ENCODE assay signal across 7 cellular contexts in genomic region chr17:6919158-6919557, GRCh38.
"Had no signal": no experiment of that assay in that cellular context is flagged by ENCODE, and none has a peak within 500 bp of the region (broad histone marks: within the 10 kb centered on the region; RNA-seq: fewer than 3 reads in every experiment).

No MANE protein-coding gene starts in this region.

- H3K4me2 ChIP-seq: GM23338 had no signal

- FAIRE-seq: H1, H54, HTR-8/SVneo had no signal

- ATAC-seq: GM23338 had no signal

- DNase-seq: H9, HCEC 1CT, IMR-90 had no signal

- H2AFZ ChIP-seq: GM23338 had no signal

- H3K4me3 ChIP-seq: GM23338 had no signal
